19 cellular contexts compared by ENCODE assay signal in the genomic region with DNA sequence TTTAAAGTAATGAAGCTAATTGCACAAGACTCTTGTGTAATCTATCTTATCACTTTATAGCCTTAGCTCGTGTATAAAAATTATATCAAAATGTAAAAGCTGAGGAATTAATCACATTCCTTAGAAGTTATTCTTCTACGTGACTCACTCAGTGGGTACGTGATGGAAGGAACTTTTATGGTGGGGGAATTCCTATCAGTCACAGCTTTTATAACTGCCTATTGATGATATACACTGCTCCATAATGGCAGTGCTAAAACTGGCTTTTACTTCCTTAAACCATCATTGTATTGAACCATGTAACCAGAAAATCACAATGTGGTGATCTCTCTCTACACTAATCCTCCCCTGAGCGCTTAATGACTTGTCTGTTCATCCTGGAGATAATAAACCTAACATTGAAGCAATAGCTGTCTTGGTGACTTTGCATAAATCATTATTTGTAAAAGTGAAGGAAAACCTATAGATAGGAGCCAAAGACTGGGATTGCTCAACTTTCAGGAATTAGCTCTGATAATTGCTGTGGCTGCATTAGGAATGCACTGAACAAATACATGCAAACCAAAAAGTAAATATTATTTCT.
A peak's percentile ranks its signal among the peaks of the same experiment; 100 is the strongest.
DNase-seq lines count a peak whose midpoint lies in the region; ATAC-seq and TF ChIP-seq lines count a peak whose summit lies in the region.
"Had no signal": no experiment of that assay in that cellular context is flagged by ENCODE, and none has a peak within 500 bp of the region (broad histone marks: within the 10 kb centered on the region; RNA-seq: fewer than 3 reads in every experiment).

No MANE protein-coding gene starts in this region.

- ATAC-seq in GM21367 (IDR thresholded peaks at IDR 0.05; ENCODE audit: unreplicated experiment), result no peak
- ATAC-seq: activated T-helper 17 cell treated with anti-CD3 and anti-CD28 coated beads, Interleukin-2, amount 50 U/mL, for 72 hours had no signal

- peaks cover 9% of the 10 kb centered on the region; the same call in 1 of the 2 replicates for H3F3A ChIP-seq in PC-9 (ENCODE audit: insufficient read depth, low read depth)

- H3K79me2 ChIP-seq in PC-9 (ENCODE audit: low read depth) (no peaks in the 10 kb centered on the region), fibroblast of lung (ENCODE audit: control insufficient read depth, insufficient read depth, low read length) (no peaks in the 10 kb centered on the region)

- H3K27ac Mint-ChIP-seq in activated T-helper 2 cell treated with anti-CD3 and anti-CD28 coated beads, Interferon-gamma antibody, Interleukin-2, Interleukin-4, amounts not matched to agents 10 μg/mL and 5 μg/mL and 100 μg/mL, durations not matched to agents 14 hours and 24 hours and 36 hours, result no peak overlapping the region
- H3K27ac Mint-ChIP-seq: activated T-helper 17 cell treated with anti-CD3 and anti-CD28 coated beads, Interleukin-2, amount 50 U/mL, for 72 hours; CD4-positive, CD25-positive, alpha-beta regulatory T cell; naive B cell; T-helper 2 cell treated with Interferon-gamma antibody and Interleukin-4, amounts not matched to agents 5 μg/mL and 100 μg/mL, for 36 hours had no signal

- H3K27me3 Mint-ChIP-seq in activated T-helper 2 cell treated with anti-CD3 and anti-CD28 coated beads, Interferon-gamma antibody, Interleukin-2, Interleukin-4, amounts not matched to agents 10 μg/mL and 5 μg/mL and 100 μg/mL, durations not matched to agents 14 hours and 24 hours and 36 hours (ENCODE audit: low read depth), result no peaks in the 10 kb centered on the region
- H3K27me3 Mint-ChIP-seq: activated T-helper 17 cell treated with anti-CD3 and anti-CD28 coated beads, Interleukin-2, amount 50 U/mL, for 72 hours; CD4-positive, CD25-positive, alpha-beta regulatory T cell; naive B cell had no signal

- POLR2A ChIA-PET in PC-9 (lab: Charles Lee; ENCODE audit: unreplicated experiment), result no interaction called here

- no peaks in the 10 kb centered on the region for H4K20me1 ChIP-seq in PC-9 (ENCODE audit: insufficient read depth)
- H4K20me1 ChIP-seq in fibroblast of lung (ENCODE audit: control insufficient read depth, extremely low read depth, insufficient read depth, low read length), result no peaks in the 10 kb centered on the region

- peak overlapping the region; percentile 42 for H3K4me2 ChIP-seq in PC-9
- no peak overlapping the region for H3K4me2 ChIP-seq in fibroblast of lung (ENCODE audit: extremely low read depth, insufficient read depth, low read length)

- peaks cover 21% of the 10 kb centered on the region for H3K4me1 ChIP-seq in PC-9 (replicated peaks; ENCODE audit: insufficient read depth)
- H3K4me1 ChIP-seq in fibroblast of lung (ENCODE audit: control insufficient read depth, extremely low read depth, insufficient read depth, low read length), result no peaks in the 10 kb centered on the region
- H3K4me1 ChIP-seq in SJCRH30, result no peaks in the 10 kb centered on the region
- H3K4me1 ChIP-seq: right atrium auricular region, uterus had no signal

- H2AFZ ChIP-seq in PC-9 (no peak overlapping the region), fibroblast of lung (ENCODE audit: low read length) (no peak overlapping the region)

- TF ChIP-seq CTCF in PC-9 (conservative IDR thresholded peaks at IDR 0.05), result no peak
- TF ChIP-seq CTCF in fibroblast of lung (conservative IDR thresholded peaks at IDR 0.05 in 1 of 2, IDR thresholded peaks at IDR 0.05 in 1 of 2; ENCODE audit: low read depth in 1 of 2, low read length in 2 of 2), result no peak
- TF ChIP-seq CTCF in retinal pigment epithelial cell (conservative IDR thresholded peaks at IDR 0.05; ENCODE audit: low read depth, low read length), result no peak

- H3K36me3 ChIP-seq in PC-9 (ENCODE audit: low read depth) (no peaks in the 10 kb centered on the region), fibroblast of lung (ENCODE audit: control insufficient read depth, insufficient read depth, low read length) (no peaks in the 10 kb centered on the region), SJCRH30 (no peaks in the 10 kb centered on the region)
- H3K36me3 ChIP-seq: right atrium auricular region had no signal

- BruUV-seq in PC-9 (replicated peaks; lab: Mats Ljungman, UMichigan), result no TSS peak

- no peak overlapping the region for H3K4me3 Mint-ChIP-seq in activated T-helper 2 cell treated with anti-CD3 and anti-CD28 coated beads, Interferon-gamma antibody, Interleukin-2, Interleukin-4, amounts not matched to agents 10 μg/mL and 5 μg/mL and 100 μg/mL, durations not matched to agents 14 hours and 24 hours and 36 hours (ENCODE audit: low read depth)
- H3K4me3 Mint-ChIP-seq: activated T-helper 17 cell treated with anti-CD3 and anti-CD28 coated beads, Interleukin-2, amount 50 U/mL, for 72 hours; CD4-positive, CD25-positive, alpha-beta regulatory T cell; naive B cell; T-helper 2 cell treated with Interferon-gamma antibody and Interleukin-4, amounts not matched to agents 5 μg/mL and 100 μg/mL, for 36 hours had no signal

- no peaks in the 10 kb centered on the region for H3K4me1 Mint-ChIP-seq in activated T-helper 2 cell treated with anti-CD3 and anti-CD28 coated beads, Interferon-gamma antibody, Interleukin-2, Interleukin-4, amounts not matched to agents 10 μg/mL and 5 μg/mL and 100 μg/mL, durations not matched to agents 14 hours and 24 hours and 36 hours (ENCODE audit: low read depth)
- H3K4me1 Mint-ChIP-seq: activated T-helper 17 cell treated with anti-CD3 and anti-CD28 coated beads, Interleukin-2, amount 50 U/mL, for 72 hours; CD4-positive, CD25-positive, alpha-beta regulatory T cell; naive B cell had no signal

- DNase-seq in EH (ENCODE audit: low read depth), result peak; percentile 67
- peak in 1 of 2 experiments; percentile 64 for DNase-seq in PC-9
- peak; percentile 47 to 80 for DNase-seq in fibroblast of lung (ENCODE audit: low read depth in 2 of 2)
- DNase-seq in retinal pigment epithelial cell (ENCODE audit: low read depth), result peak; percentile 42
- DNase-seq in activated T-helper 2 cell treated with anti-CD3 and anti-CD28 coated beads, Interferon-gamma antibody, Interleukin-2, Interleukin-4, amounts not matched to agents 10 μg/mL and 5 μg/mL and 100 μg/mL, durations not matched to agents 14 hours and 24 hours and 36 hours (ENCODE audit: low spot score), result no peak
- DNase-seq in SJCRH30, result no peak
- no peak for DNase-seq in activated CD4-positive, alpha-beta T cell treated with anti-CD3 and anti-CD28 coated beads, Interleukin-2, amount 50 U/mL, for 48 hours
- DNase-seq: activated CD4-positive, alpha-beta T cell treated with anti-CD3 and anti-CD28 coated beads, Interleukin-2, amount 50 U/mL, for 4 hours; aorta; CD4-positive, CD25-positive, alpha-beta regulatory T cell; effector CD4-positive, alpha-beta T cell; naive B cell; stimulated activated CD4-positive, alpha-beta T cell treated with anti-CD3 and anti-CD28 coated beads, Interleukin-4, amount 100 ng/mL, for 4 hours; stimulated activated naive CD4-positive, alpha-beta T cell; uterus had no signal

- no peaks in the 10 kb centered on the region for H3K9me2 ChIP-seq in PC-9 (ENCODE audit: insufficient read depth)

- no peaks in the 10 kb centered on the region for H3K36me3 Mint-ChIP-seq in activated T-helper 2 cell treated with anti-CD3 and anti-CD28 coated beads, Interferon-gamma antibody, Interleukin-2, Interleukin-4, amounts not matched to agents 10 μg/mL and 5 μg/mL and 100 μg/mL, durations not matched to agents 14 hours and 24 hours and 36 hours (ENCODE audit: low read depth)
- H3K36me3 Mint-ChIP-seq: CD4-positive, CD25-positive, alpha-beta regulatory T cell; naive B cell had no signal

- H3K9me3 Mint-ChIP-seq in activated T-helper 2 cell treated with anti-CD3 and anti-CD28 coated beads, Interferon-gamma antibody, Interleukin-2, Interleukin-4, amounts not matched to agents 10 μg/mL and 5 μg/mL and 100 μg/mL, durations not matched to agents 14 hours and 24 hours and 36 hours, result no peaks in the 10 kb centered on the region

- H3K9ac ChIP-seq in fibroblast of lung (ENCODE audit: insufficient read depth, low read length), result no peak overlapping the region

- H3K4me3 ChIP-seq in PC-9 (no peak overlapping the region), fibroblast of lung (replicated peaks in 1 of 4; ENCODE audit: control extremely low read depth in 1 of 4, insufficient read depth in 1 of 4, low read depth in 3 of 4, low read length in 4 of 4) (no peak overlapping the region), retinal pigment epithelial cell (ENCODE audit: low read length) (no peak overlapping the region), SJCRH30 (no peak overlapping the region)
- H3K4me3 ChIP-seq: right atrium auricular region, uterus had no signal

- no peaks in the 10 kb centered on the region for H3K9me3 ChIP-seq in PC-9 (ENCODE audit: insufficient read depth, low read depth)
- H3K9me3 ChIP-seq in fibroblast of lung (ENCODE audit: control insufficient read depth, insufficient read depth, low read depth, low read length), result no peaks in the 10 kb centered on the region
- H3K9me3 ChIP-seq in SJCRH30 (replicated peaks), result no peaks in the 10 kb centered on the region
- H3K9me3 ChIP-seq: uterus had no signal

- H3K27ac ChIP-seq in PC-9 (peak overlapping the region; percentile 65), fibroblast of lung (ENCODE audit: insufficient read depth, low read length) (no peak overlapping the region), SJCRH30 (no peak overlapping the region)
- H3K27ac ChIP-seq: right atrium auricular region, uterus had no signal

- CTCF ChIA-PET in PC-9 (lab: Charles Lee), result no interaction called here

- H3K27me3 ChIP-seq in PC-9 (ENCODE audit: insufficient read depth, low read depth) (no peaks in the 10 kb centered on the region), fibroblast of lung (ENCODE audit: control insufficient read depth, insufficient read depth, low read length) (no peaks in the 10 kb centered on the region), SJCRH30 (no peaks in the 10 kb centered on the region)
- H3K27me3 ChIP-seq: right atrium auricular region, uterus had no signal

- intact Hi-C loops in PC-9 (cut with micrococcal nuclease; ENCODE audit: unreplicated experiment), result loop anchor here (2.0 to 10.0 kb wide), 2 partner anchors 53 to 165 kb away; no protein-coding TSS in a partner anchor
- intact Hi-C loops in activated T-helper 2 cell treated with anti-CD3 and anti-CD28 coated beads, Interferon-gamma antibody, Interleukin-2, Interleukin-4, amounts not matched to agents 10 μg/mL and 5 μg/mL and 100 μg/mL, durations not matched to agents 14 hours and 24 hours and 36 hours (cut with micrococcal nuclease), result no loop called here

Comparison
In these comparisons a context has a peak if more than half of its experiments do, and no peak if none do; other contexts are left out.
1. DNase-seq: peak in EH (single experiment), fibroblast of lung (2 of 2) and retinal pigment epithelial cell (single experiment); none in activated T-helper 2 cell treated with anti-CD3 and anti-CD28 coated beads, Interferon-gamma antibody, Interleukin-2, Interleukin-4, amounts not matched to agents 10 μg/mL and 5 μg/mL and 100 μg/mL, durations not matched to agents 14 hours and 24 hours and 36 hours (single experiment), SJCRH30 (0 of 2) and activated CD4-positive, alpha-beta T cell treated with anti-CD3 and anti-CD28 coated beads, Interleukin-2, amount 50 U/mL, for 48 hours (0 of 2).